Comparison of ENCODE assay signal across 5 cellular contexts in the genomic region with DNA sequence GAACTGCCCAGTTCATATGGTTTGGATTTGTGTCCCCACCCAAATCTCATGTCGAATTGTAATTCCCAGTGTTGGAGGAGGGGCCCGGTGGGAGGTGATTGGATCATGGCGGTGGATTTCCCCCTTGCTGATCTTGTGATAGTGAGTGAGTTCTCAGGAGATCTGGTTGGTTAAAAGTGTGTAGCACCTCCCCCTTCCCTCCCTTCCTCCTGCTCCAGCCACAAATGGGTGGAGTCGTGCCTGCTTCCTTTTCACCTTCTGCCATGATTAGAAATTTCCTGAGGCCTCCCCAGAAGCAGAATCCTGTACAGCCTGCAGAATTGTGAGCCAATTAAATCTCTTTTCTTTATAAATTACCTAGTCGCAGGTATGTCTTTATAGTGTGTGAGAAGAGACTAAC. TPM values are rescaled to one million over a fixed set of nuclear protein-coding genes. Genes with fewer than 3 reads are reported as not detected.
"Had no signal": no experiment of that assay in that cellular context is flagged by ENCODE, and none has a peak within 500 bp of the region (broad histone marks: within the 10 kb centered on the region; RNA-seq: fewer than 3 reads in every experiment).

No MANE protein-coding gene starts in this region.

RNA-seq across cellular contexts. Expression of gene SPATA9, which starts 23.4 kb away (rescaled TPM):
- total RNA-seq: MCF 10A, OCI-LY7, Right ventricle myocardium inferior, SK-MEL-5, T-cell had no signal
